ENCODE assay signal across 23 cellular contexts in genomic region chr1:183391863-183392262, GRCh38. TPM values are rescaled to one million over a fixed set of nuclear protein-coding genes. Genes with fewer than 3 reads are reported as not detected.
"Had no signal": no experiment of that assay in that cellular context is flagged by ENCODE, and none has a peak within 500 bp of the region (broad histone marks: within the 10 kb centered on the region; RNA-seq: fewer than 3 reads in every experiment).

No MANE protein-coding gene starts in this region.

- DNase-seq: central memory CD4-positive, alpha-beta T cell; dorsolateral prefrontal cortex; effector CD4-positive, alpha-beta T cell; endodermal cell; foreskin fibroblast; glutamatergic neuron; mesenchymal stem cell; mucosa of descending colon; naive thymus-derived CD8-positive, alpha-beta T cell; occipital lobe; sigmoid colon; spleen; stimulated activated naive B cell treated with anti-CD40 and anti-IgM and Interleukin-4, amounts not matched to agents 10 μg/mL and 1 μg/mL and 100 μg/mL, for 72 hours; upper lobe of right lung; uterus had no signal

- H3K4me3 ChIP-seq: dorsolateral prefrontal cortex, mucosa of descending colon, ovary, sigmoid colon, skin epidermis, spleen, thoracic aorta, tibial nerve, upper lobe of right lung, uterus had no signal

- FAIRE-seq: colon, keratinocyte had no signal

- H3K27me3 ChIP-seq: dorsolateral prefrontal cortex, ovary, sigmoid colon, tibial nerve, upper lobe of right lung, uterus had no signal

- H3K9me3 ChIP-seq: mucosa of descending colon, ovary, sigmoid colon, spleen, thoracic aorta, tibial nerve, upper lobe of right lung, uterus had no signal

- H3K4me1 ChIP-seq: spleen, tibial nerve, upper lobe of right lung had no signal

- H3K36me3 ChIP-seq: ovary, sigmoid colon, spleen, thoracic aorta, tibial nerve, upper lobe of right lung, uterus had no signal

- H3K27ac ChIP-seq: epithelial cell of prostate, sigmoid colon, skin epidermis, spleen, thoracic aorta, tibial nerve, upper lobe of right lung, uterus had no signal

- ATAC-seq: esophagus mucosa; mucosa of descending colon; naive thymus-derived CD8-positive, alpha-beta T cell; stimulated activated naive B cell treated with anti-CD40 and anti-IgM and Interleukin-4, amounts not matched to agents 10 μg/mL and 1 μg/mL and 100 μg/mL, for 72 hours; upper lobe of right lung had no signal

RNA-seq across cellular contexts. Expression of gene NMNAT2, which starts 26.3 kb away (rescaled TPM):
- total RNA-seq: naive thymus-derived CD8-positive, alpha-beta T cell had no signal
- polyA plus RNA-seq: naive thymus-derived CD8-positive, alpha-beta T cell had no signal
